24 cellular contexts compared by ENCODE assay signal in the genomic region with DNA sequence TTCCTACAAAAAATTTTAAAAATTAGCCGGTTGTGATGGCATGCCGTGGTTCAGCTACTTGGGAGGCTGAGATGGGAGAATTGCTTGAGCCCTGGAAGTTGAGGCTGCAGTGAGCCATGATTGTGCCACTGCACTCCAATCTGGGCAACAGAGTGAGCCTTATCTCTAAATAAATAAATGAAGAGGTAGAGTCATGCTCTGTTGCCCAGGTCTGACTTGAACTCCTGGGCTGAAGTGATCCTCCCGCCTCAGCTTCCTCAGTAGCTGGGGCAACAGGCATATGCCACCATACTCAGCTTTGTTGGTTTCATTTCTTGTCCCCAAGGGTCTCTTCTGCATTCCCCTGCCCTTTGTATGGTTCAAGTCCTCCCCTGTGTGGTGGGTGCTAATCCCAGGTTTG. TPM values are rescaled to one million over a fixed set of nuclear protein-coding genes. Genes with fewer than 3 reads are reported as not detected.
A peak's percentile ranks its signal among the peaks of the same experiment; 100 is the strongest.
DNase-seq lines count a peak whose midpoint lies in the region; ATAC-seq, FAIRE-seq and TF ChIP-seq lines count a peak whose summit lies in the region.
"Had no signal": no experiment of that assay in that cellular context is flagged by ENCODE, and none has a peak within 500 bp of the region (broad histone marks: within the 10 kb centered on the region; RNA-seq: fewer than 3 reads in every experiment).

No MANE protein-coding gene starts in this region.

- no peak overlapping the region for H4K8ac ChIP-seq in mesenchymal stem cell (ENCODE audit: low read length)

- CTCF ChIA-PET in CD8-positive, alpha-beta T cell (lab: Charles Lee): interaction anchor here (1.3 to 1.7 kb wide), 2 partner anchors 14 to 114 kb away, joined by 3 to 4 read pairs; no protein-coding TSS in a partner anchor
- CTCF ChIA-PET in K562 (lab: Yijun Ruan, JAX; ENCODE audit: low intra/inter-chr PET ratio): no interaction called here

- H2BK15ac ChIP-seq in mesenchymal stem cell (ENCODE audit: low read depth, poor library complexity, severe bottlenecking): no peak overlapping the region

- H4K20me1 ChIP-seq in K562 (replicated peaks; ENCODE audit: control insufficient read depth, insufficient read depth, low read length): peaks cover under 1% of the 10 kb centered on the region

- FAIRE-seq in K562 (lab: Jason Lieb, UNC): no peak
- FAIRE-seq: G401.6 had no signal

- no TSS peak for BruUV-seq in K562 (replicated peaks; lab: Mats Ljungman, UMichigan)

- H3K9ac ChIP-seq in K562 (ENCODE audit: insufficient read depth in 1 of 2, low read depth in 2 of 2, low read length in 2 of 2) (no peak overlapping the region), mesenchymal stem cell (ENCODE audit: low read length) (no peak overlapping the region)

- no peak overlapping the region for H2BK120ac ChIP-seq in mesenchymal stem cell (ENCODE audit: low read depth, low read length)

- H3K9me3 ChIP-seq in CD8-positive, alpha-beta T cell (ENCODE audit: low read length): no peaks in the 10 kb centered on the region
- no peaks in the 10 kb centered on the region for H3K9me3 ChIP-seq in K562 (replicated peaks; ENCODE audit: control insufficient read depth, insufficient read depth, low read depth, low read length)
- H3K9me3 ChIP-seq in mesenchymal stem cell (ENCODE audit: control insufficient read depth, low read length): no peaks in the 10 kb centered on the region
- H3K9me3 ChIP-seq: BE2C, HAP-1 had no signal

- no peak overlapping the region for H3K23ac ChIP-seq in mesenchymal stem cell (ENCODE audit: low read length in 2 of 2)

- TF ChIP-seq EP300 in K562 (IDR thresholded peaks at IDR 0.05; ENCODE audit: low read length): no peak

- peaks cover under 1% of the 10 kb centered on the region; the same call in 1 of the 3 replicates for H3K79me2 ChIP-seq in K562 (ENCODE audit: control insufficient read depth, insufficient read depth, low read length)

- POLR2A ChIA-PET in CD8-positive, alpha-beta T cell (lab: Charles Lee): interaction anchor here (0.5 to 1.9 kb wide), 2 partner anchors 8 to 18 kb away, joined by 4 to 7 read pairs; a partner anchor contains a TSS
- POLR2A ChIA-PET in K562 (lab: Yijun Ruan, JAX): interaction anchor here (0.6 to 15.7 kb wide), 21 partner anchors 8 to 1262 kb away, joined by 3 to 229 read pairs (median 5); a partner anchor contains a TSS

- peaks cover 2% of the 10 kb centered on the region for H3K4me1 Mint-ChIP-seq in CD8-positive, alpha-beta T cell (ENCODE audit: low read depth)
- H3K4me1 Mint-ChIP-seq in nephron progenitor cell: peaks cover under 1% of the 10 kb centered on the region

- H4K91ac ChIP-seq in mesenchymal stem cell (ENCODE audit: low read length): no peak overlapping the region

- H3K27ac Mint-ChIP-seq in CD8-positive, alpha-beta T cell: peak overlapping the region; percentile 62
- H3K27ac Mint-ChIP-seq in nephron progenitor cell: peak overlapping the region; percentile 59

- no peak for TF ChIP-seq RAD21 in K562 (CRISPR knock-in tag; conservative IDR thresholded peaks at IDR 0.05 in 1 of 2, IDR thresholded peaks at IDR 0.05 in 1 of 2)

- in situ Hi-C loops in K562 (cut with MboI): no loop called here

- H2AFZ ChIP-seq in K562 (ENCODE audit: low read depth, low read length) (no peak overlapping the region), mesenchymal stem cell (ENCODE audit: low read depth, low read length) (no peak overlapping the region)

- H3K14ac ChIP-seq in mesenchymal stem cell (ENCODE audit: low read length in 2 of 2): no peak overlapping the region

- no peak overlapping the region for H3K4ac ChIP-seq in mesenchymal stem cell (ENCODE audit: low read depth in 1 of 2, low read length in 2 of 2)

- no peak overlapping the region for H2BK12ac ChIP-seq in mesenchymal stem cell (ENCODE audit: low read length in 2 of 2)

- no peak for TF ChIP-seq CTCF in CD8-positive, alpha-beta T cell (IDR thresholded peaks at IDR 0.05)
- TF ChIP-seq CTCF in K562 (IDR thresholded peaks at IDR 0.05 in 2 of 3, conservative IDR thresholded peaks at IDR 0.05 in 1 of 3; ENCODE audit: insufficient read depth in 2 of 3, low read depth in 1 of 3, low read length in 3 of 3) (no peak), nephron progenitor cell (IDR thresholded peaks at IDR 0.05) (no peak)

- no peaks in the 10 kb centered on the region for H3K27me3 ChIP-seq in CD8-positive, alpha-beta T cell (ENCODE audit: insufficient read depth, low read length)
- no peaks in the 10 kb centered on the region for H3K27me3 ChIP-seq in H7 (ENCODE audit: control insufficient read depth, insufficient read depth, low read length)
- no peaks in the 10 kb centered on the region for H3K27me3 ChIP-seq in K562 (ENCODE audit: control insufficient read depth in 2 of 2, insufficient read depth in 2 of 2, low read length in 2 of 2)
- no peaks in the 10 kb centered on the region for H3K27me3 ChIP-seq in mesenchymal stem cell (ENCODE audit: control insufficient read depth in 1 of 2, insufficient read depth in 1 of 2, low read length in 2 of 2)
- H3K27me3 ChIP-seq: BE2C had no signal

- H3K4me3 ChIP-seq in CD8-positive, alpha-beta T cell (ENCODE audit: low read depth, low read length): no peak overlapping the region
- H3K4me3 ChIP-seq in H7 (ENCODE audit: insufficient read depth, low read depth, low read length): no peak overlapping the region
- no peak overlapping the region for H3K4me3 ChIP-seq in K562
- H3K4me3 ChIP-seq in mesenchymal stem cell (ENCODE audit: insufficient read depth in 1 of 2, low read depth in 1 of 2, low read length in 2 of 2): no peak overlapping the region
- H3K4me3 ChIP-seq: HAP-1 had no signal

- H3K4me3 Mint-ChIP-seq in CD8-positive, alpha-beta T cell: no peak overlapping the region
- no peak overlapping the region for H3K4me3 Mint-ChIP-seq in nephron progenitor cell
- H3K4me3 Mint-ChIP-seq: CD4-positive, CD25-positive, alpha-beta regulatory T cell; IgD-negative memory B cell had no signal

- no peak for TF ChIP-seq POLR2A in K562 (conservative IDR thresholded peaks at IDR 0.05)

- no peak for ATAC-seq in CD8-positive, alpha-beta T cell
- ATAC-seq in K562: no peak
- ATAC-seq in HG03139 (IDR thresholded peaks at IDR 0.05; ENCODE audit: unreplicated experiment): no peak

- H2AK5ac ChIP-seq in mesenchymal stem cell (ENCODE audit: low read length, severe bottlenecking): no peak overlapping the region

- DNase-seq in CD8-positive, alpha-beta T cell: no peak
- peak; percentile 22 for DNase-seq in H7
- no peak for DNase-seq in K562 (ENCODE audit: extremely low read depth in 1 of 4, low spot score in 3 of 4)
- no peak for DNase-seq in nephron progenitor cell
- DNase-seq in mesenchymal stem cell: no peak
- DNase-seq in iPS-NIHi7 (ENCODE audit: extremely low spot score): no peak
- DNase-seq: BE2C; CD4-positive, CD25-positive, alpha-beta regulatory T cell; COR-L47; DMS 273 treated with DMSO at 0.1 percent for 48 hours; Karpas-422; MV-4-11; NCI-H1694 treated with DMSO at 0.1 percent for 48 hours; NCI-H2081 treated with DMSO at 0.1 percent for 48 hours; NCI-H2171 treated with DMSO at 0.1 percent for 48 hours; NCI-H524 treated with DMSO at 0.1 percent for 48 hours; Right ventricle myocardium superior had no signal

- H3K9me1 ChIP-seq in K562 (ENCODE audit: control insufficient read depth, insufficient read depth, low read length): no peaks in the 10 kb centered on the region

- peaks cover 6% of the 10 kb centered on the region for H3K79me1 ChIP-seq in mesenchymal stem cell (replicated peaks; ENCODE audit: low read length, poor library complexity, severe bottlenecking)

- H3K4me1 ChIP-seq in CD8-positive, alpha-beta T cell (ENCODE audit: insufficient read depth, low read length): no peaks in the 10 kb centered on the region
- H3K4me1 ChIP-seq in K562 (replicated peaks in 1 of 2; ENCODE audit: control insufficient read depth in 2 of 2, insufficient read depth in 2 of 2, low read length in 2 of 2): peaks cover 0 to 9% of the 10 kb centered on the region in 2 experiments; a peak in 1 of 5 replicates
- peaks cover 1% of the 10 kb centered on the region for H3K4me1 ChIP-seq in mesenchymal stem cell (ENCODE audit: control insufficient read depth, insufficient read depth, low read depth, low read length)
- H3K4me1 ChIP-seq: BE2C, HAP-1 had no signal

- no peak overlapping the region for H3K27ac ChIP-seq in CD8-positive, alpha-beta T cell (ENCODE audit: low read depth, low read length)
- H3K27ac ChIP-seq in K562 (ENCODE audit: extremely low read depth, low read depth, low read length) (no peak overlapping the region), mesenchymal stem cell (ENCODE audit: low read length, poor library complexity, severe bottlenecking) (no peak overlapping the region)

- whole genome bisulfite sequencing in K562 (ENCODE audit: insufficient coverage, low coverage, missing lambda C conversion rate): 83% methylated on average over 3 of the region's 3 CpGs
- WGBS in mesenchymal stem cell: 95% methylated on average over 3 of the region's 3 CpGs

- no peaks in the 10 kb centered on the region for H3K27me3 Mint-ChIP-seq in CD8-positive, alpha-beta T cell (ENCODE audit: low read depth)
- peaks cover 9% of the 10 kb centered on the region for H3K27me3 Mint-ChIP-seq in nephron progenitor cell (ENCODE audit: low read depth, poor library complexity)
- H3K27me3 Mint-ChIP-seq: CD4-positive, CD25-positive, alpha-beta regulatory T cell; IgD-negative memory B cell had no signal

- H3K18ac ChIP-seq in mesenchymal stem cell (ENCODE audit: low read depth in 1 of 2, low read length in 2 of 2): no peak overlapping the region

- H3K4me2 ChIP-seq in K562 (ENCODE audit: insufficient read depth, low read length): no peak overlapping the region
- H3K4me2 ChIP-seq in mesenchymal stem cell (ENCODE audit: low read length, poor library complexity, severe bottlenecking): no peak overlapping the region

- intact Hi-C loops in CD8-positive, alpha-beta T cell (cut with DNase I, micrococcal nuclease): no loop called here
- intact Hi-C loops in K562 (cut with micrococcal nuclease): no loop called here

- H3K36me3 Mint-ChIP-seq in CD8-positive, alpha-beta T cell: peaks cover 17% of the 10 kb centered on the region
- H3K36me3 Mint-ChIP-seq in nephron progenitor cell (ENCODE audit: low read depth): peaks cover 22% of the 10 kb centered on the region

- H3K9me3 Mint-ChIP-seq in CD8-positive, alpha-beta T cell: no peaks in the 10 kb centered on the region
- H3K9me3 Mint-ChIP-seq in nephron progenitor cell: no peaks in the 10 kb centered on the region
- H3K9me3 Mint-ChIP-seq: IgD-negative memory B cell had no signal

- no peak overlapping the region for H2BK5ac ChIP-seq in mesenchymal stem cell (ENCODE audit: low read depth, low read length, poor library complexity, severe bottlenecking)

- no peaks in the 10 kb centered on the region for H3K36me3 ChIP-seq in CD8-positive, alpha-beta T cell (ENCODE audit: insufficient read depth, low read length)
- H3K36me3 ChIP-seq in H7 (replicated peaks; ENCODE audit: control insufficient read depth, insufficient read depth, low read length): peaks cover 8% of the 10 kb centered on the region
- peaks cover 15% of the 10 kb centered on the region for H3K36me3 ChIP-seq in K562 (ENCODE audit: control insufficient read depth, insufficient read depth, low read length)
- peaks cover 16 to 48% of the 10 kb centered on the region in 2 experiments for H3K36me3 ChIP-seq in mesenchymal stem cell (ENCODE audit: control insufficient read depth in 1 of 2, insufficient read depth in 2 of 2, low read depth in 1 of 2, low read length in 2 of 2)

RNA-seq across cellular contexts. Expression of a gene that starts 17.0 kb away (rescaled TPM):
- 1 to 10 TPM; 4.9 to 5.2 TPM for total RNA-seq in CD8-positive, alpha-beta T cell
- 63.3 and 70.4 TPM in 2 replicates for total RNA-seq in H7 (2014; rRNA removed; shearing (Covaris generic))
- 76.7 and 167 TPM in 2 replicates for total RNA-seq in K562 (2011; cell fraction: chromatin; rRNA removed; ENCODE audit: low replicate concordance)
- 343 and 450 TPM in 2 replicates for total RNA-seq in K562 (2011; cell fraction: nucleolus; rRNA removed)
- 165 and 255 TPM in 2 replicates for total RNA-seq in K562 (2011; cell fraction: nucleoplasm; rRNA removed)
- 197 and 320 TPM in 2 replicates for total RNA-seq in K562 (2014; rRNA removed)
- 24.2 and 51.2 TPM in 2 replicates for total RNA-seq in K562 (2014; rRNA removed; fragmentation: Illumina TruSeq; extraction: Trizol)
- total RNA-seq in K562 (2015; rRNA removed; fragmentation: Illumina TruSeq; extraction: Trizol): 164 and 185 TPM in 2 replicates
- total RNA-seq in K562 (2021): 227 and 299 TPM in 2 replicates
- polyA plus RNA-seq in K562 (2011; rRNA removed): 35.3 and 91.9 TPM in 2 replicates
- polyA plus RNA-seq in K562 (2011; cell fraction: cytosol; rRNA removed): 65.1 and 127 TPM in 2 replicates
- 111 and 176 TPM in 2 replicates for polyA plus RNA-seq in K562 (2011; cell fraction: nucleus; rRNA removed)
- polyA plus RNA-seq in K562 (2012): 222 and 255 TPM in 2 replicates
- polyA plus RNA-seq in K562 (2014; fragmentation: Illumina TruSeq; extraction: Trizol): 49.0 and 89.3 TPM in 2 replicates
- under 1 TPM; 0.27 to 0.62 TPM for polyA plus RNA-seq in K562 (2014; fragmentation: Nextera tagmentation; extraction: Ambion mirVana)
- polyA plus RNA-seq in K562 (2014; rRNA removed): 81.7 and 86.4 TPM in 2 replicates
- 85.7 and 121 TPM in 2 replicates for polyA minus RNA-seq in K562 (2011; rRNA and poly(A)+ RNA removed)
- polyA minus RNA-seq in K562 (2011; cell fraction: cytosol; rRNA and poly(A)+ RNA removed): 213 and 255 TPM in 2 replicates
- polyA minus RNA-seq in K562 (2011; cell fraction: nucleus; rRNA and poly(A)+ RNA removed): 72.7 and 209 TPM in 2 replicates
- 29.0 TPM for polyA plus RNA-seq in mesenchymal stem cell (2013, experiment 1 of 2)
- 26.7 TPM for polyA plus RNA-seq in mesenchymal stem cell (2013, experiment 2 of 2)

RNA-seq across cellular contexts. Expression of a gene that starts 18.1 kb away (rescaled TPM):
- 10 to 100 TPM; 30.0 to 30.2 TPM for total RNA-seq in CD8-positive, alpha-beta T cell
- 56.2 and 58.6 TPM in 2 replicates for total RNA-seq in H7 (2014; rRNA removed; shearing (Covaris generic))
- total RNA-seq in K562 (2011; cell fraction: chromatin; rRNA removed; ENCODE audit: low replicate concordance): 67.7 and 179 TPM in 2 replicates
- 199 and 231 TPM in 2 replicates for total RNA-seq in K562 (2011; cell fraction: nucleolus; rRNA removed)
- total RNA-seq in K562 (2011; cell fraction: nucleoplasm; rRNA removed): 148 and 162 TPM in 2 replicates
- total RNA-seq in K562 (2014; rRNA removed) (50.3 and 54.0 TPM in 2 replicates), K562 (2014; rRNA removed; fragmentation: Illumina TruSeq; extraction: Trizol) (30.9 and 33.6 TPM in 2 replicates), K562 (2015; rRNA removed; fragmentation: Illumina TruSeq; extraction: Trizol) (63.9 and 64.3 TPM in 2 replicates), K562 (2021) (44.8 and 51.0 TPM in 2 replicates)
- polyA plus RNA-seq in K562 (2011; rRNA removed) (67.8 and 79.4 TPM in 2 replicates), K562 (2014; fragmentation: Illumina TruSeq; extraction: Trizol) (53.4 and 60.3 TPM in 2 replicates), K562 (2014; fragmentation: Nextera tagmentation; extraction: Ambion mirVana) (10 to 100 TPM; 14.8 to 20.6 TPM), K562 (2014; rRNA removed) (51.5 and 51.9 TPM in 2 replicates)
- 96.7 and 120 TPM in 2 replicates for polyA plus RNA-seq in K562 (2011; cell fraction: cytosol; rRNA removed)
- polyA plus RNA-seq in K562 (2011; cell fraction: nucleus; rRNA removed): 72.0 and 94.4 TPM in 2 replicates
- 72.5 and 193 TPM in 2 replicates for polyA plus RNA-seq in K562 (2012)
- 39.7 and 44.9 TPM in 2 replicates for polyA minus RNA-seq in K562 (2011; rRNA and poly(A)+ RNA removed)
- 32.9 and 34.4 TPM in 2 replicates for polyA minus RNA-seq in K562 (2011; cell fraction: cytosol; rRNA and poly(A)+ RNA removed)
- polyA minus RNA-seq in K562 (2011; cell fraction: nucleus; rRNA and poly(A)+ RNA removed): 21.7 and 26.9 TPM in 2 replicates
- 140 TPM for polyA plus RNA-seq in mesenchymal stem cell (2013, experiment 1 of 2)
- polyA plus RNA-seq in mesenchymal stem cell (2013, experiment 2 of 2): 145 TPM

RNA-seq across cellular contexts. Expression of a gene that starts 29.2 kb away (rescaled TPM):
- 1 to 10 TPM; 2.1 to 2.2 TPM for total RNA-seq in CD8-positive, alpha-beta T cell
- 45.7 and 58.5 TPM in 2 replicates for total RNA-seq in H7 (2014; rRNA removed; shearing (Covaris generic))
- total RNA-seq in K562 (2011; cell fraction: chromatin; rRNA removed; ENCODE audit: low replicate concordance): 90.0 and 172 TPM in 2 replicates
- 284 and 343 TPM in 2 replicates for total RNA-seq in K562 (2011; cell fraction: nucleolus; rRNA removed)
- 203 and 274 TPM in 2 replicates for total RNA-seq in K562 (2011; cell fraction: nucleoplasm; rRNA removed)
- 230 and 366 TPM in 2 replicates for total RNA-seq in K562 (2014; rRNA removed)
- 37.8 and 69.6 TPM in 2 replicates for total RNA-seq in K562 (2014; rRNA removed; fragmentation: Illumina TruSeq; extraction: Trizol)
- total RNA-seq in K562 (2015; rRNA removed; fragmentation: Illumina TruSeq; extraction: Trizol): 273 TPM in 2 replicates
- total RNA-seq in K562 (2021): 265 and 360 TPM in 2 replicates
- polyA plus RNA-seq in K562 (2011; rRNA removed): 101 and 215 TPM in 2 replicates
- polyA plus RNA-seq in K562 (2011; cell fraction: cytosol; rRNA removed): 154 and 272 TPM in 2 replicates
- polyA plus RNA-seq in K562 (2011; cell fraction: nucleus; rRNA removed): 168 and 272 TPM in 2 replicates
- 308 and 430 TPM in 2 replicates for polyA plus RNA-seq in K562 (2012)
- polyA plus RNA-seq in K562 (2014; fragmentation: Illumina TruSeq; extraction: Trizol): 107 and 158 TPM in 2 replicates
- polyA plus RNA-seq in K562 (2014; fragmentation: Nextera tagmentation; extraction: Ambion mirVana): 1 to 10 TPM; 2.2 to 4.1 TPM
- polyA plus RNA-seq in K562 (2014; rRNA removed): 158 and 192 TPM in 2 replicates
- polyA minus RNA-seq in K562 (2011; rRNA and poly(A)+ RNA removed): 86.6 and 87.6 TPM in 2 replicates
- 195 and 284 TPM in 2 replicates for polyA minus RNA-seq in K562 (2011; cell fraction: cytosol; rRNA and poly(A)+ RNA removed)
- polyA minus RNA-seq in K562 (2011; cell fraction: nucleus; rRNA and poly(A)+ RNA removed): 57.8 and 195 TPM in 2 replicates
- polyA plus RNA-seq in mesenchymal stem cell (2013, experiment 1 of 2): 42.7 TPM
- polyA plus RNA-seq in mesenchymal stem cell (2013, experiment 2 of 2): 44.5 TPM

RNA-seq across cellular contexts. Expression of a gene that starts 29.4 kb away (rescaled TPM):
- total RNA-seq in CD8-positive, alpha-beta T cell: 1 to 10 TPM; 1.2 TPM
- 0.15 and 0.55 TPM in 2 replicates for total RNA-seq in H7 (2014; rRNA removed; shearing (Covaris generic))
- total RNA-seq in K562 (2011; cell fraction: chromatin; rRNA removed; ENCODE audit: low replicate concordance): 0.97 and 1.8 TPM in 2 replicates
- 0.67 and 0.79 TPM in 2 replicates for total RNA-seq in K562 (2011; cell fraction: nucleolus; rRNA removed)
- 0.88 and 0.92 TPM in 2 replicates for total RNA-seq in K562 (2011; cell fraction: nucleoplasm; rRNA removed)
- total RNA-seq in K562 (2014; rRNA removed) (0.82 and 1.0 TPM in 2 replicates), K562 (2014; rRNA removed; fragmentation: Illumina TruSeq; extraction: Trizol) (0.70 and 1.3 TPM in 2 replicates), K562 (2015; rRNA removed; fragmentation: Illumina TruSeq; extraction: Trizol) (1.1 and 1.3 TPM in 2 replicates), K562 (2021) (1.0 and 1.1 TPM in 2 replicates)
- polyA plus RNA-seq in K562 (2011; rRNA removed) (2.0 and 2.2 TPM in 2 replicates), K562 (2014; fragmentation: Illumina TruSeq; extraction: Trizol) (1.5 and 2.1 TPM in 2 replicates), K562 (2014; fragmentation: Nextera tagmentation; extraction: Ambion mirVana) (under 1 TPM; 0.14 to 0.34 TPM), K562 (2014; rRNA removed) (1.3 and 1.7 TPM in 2 replicates)
- 1.5 and 2.2 TPM in 2 replicates for polyA plus RNA-seq in K562 (2011; cell fraction: cytosol; rRNA removed)
- polyA plus RNA-seq in K562 (2011; cell fraction: nucleus; rRNA removed): 1.2 and 1.5 TPM in 2 replicates
- polyA plus RNA-seq in K562 (2012): 2.3 and 3.1 TPM in 2 replicates
- polyA minus RNA-seq in K562 (2011; rRNA and poly(A)+ RNA removed): 2.5 and 3.0 TPM in 2 replicates
- polyA minus RNA-seq in K562 (2011; cell fraction: cytosol; rRNA and poly(A)+ RNA removed): 1.2 and 1.4 TPM in 2 replicates
- 0.13 and 0.78 TPM in 2 replicates for polyA minus RNA-seq in K562 (2011; cell fraction: nucleus; rRNA and poly(A)+ RNA removed)
- polyA plus RNA-seq in mesenchymal stem cell (2013, experiment 1 of 2): 0.70 TPM
- 0.64 TPM for polyA plus RNA-seq in mesenchymal stem cell (2013, experiment 2 of 2)

RNA-seq across cellular contexts. Expression of a gene that starts 34.3 kb away (rescaled TPM):
- under 1 TPM in 1 of 2 experiments, not detected in 1; 0.42 TPM for total RNA-seq in CD8-positive, alpha-beta T cell
- total RNA-seq in H7 (2014; rRNA removed; shearing (Covaris generic)): 0.42 and 0.48 TPM in 2 replicates
- total RNA-seq in K562 (2011; cell fraction: chromatin; rRNA removed; ENCODE audit: low replicate concordance): 13.6 and 22.5 TPM in 2 replicates
- 16.0 and 16.6 TPM in 2 replicates for total RNA-seq in K562 (2011; cell fraction: nucleolus; rRNA removed)
- total RNA-seq in K562 (2011; cell fraction: nucleoplasm; rRNA removed): 10.0 and 15.2 TPM in 2 replicates
- total RNA-seq in K562 (2014; rRNA removed): 7.9 and 9.8 TPM in 2 replicates
- total RNA-seq in K562 (2014; rRNA removed; fragmentation: Illumina TruSeq; extraction: Trizol): 7.3 and 10.3 TPM in 2 replicates
- total RNA-seq in K562 (2015; rRNA removed; fragmentation: Illumina TruSeq; extraction: Trizol): 9.2 and 11.2 TPM in 2 replicates
- 13.6 and 18.6 TPM in 2 replicates for total RNA-seq in K562 (2021)
- polyA plus RNA-seq in K562 (2011; rRNA removed): 11.2 and 13.0 TPM in 2 replicates
- 9.9 and 10.0 TPM in 2 replicates for polyA plus RNA-seq in K562 (2011; cell fraction: cytosol; rRNA removed)
- 15.2 and 17.2 TPM in 2 replicates for polyA plus RNA-seq in K562 (2011; cell fraction: nucleus; rRNA removed)
- 10.3 and 17.3 TPM in 2 replicates for polyA plus RNA-seq in K562 (2012)
- polyA plus RNA-seq in K562 (2014; fragmentation: Illumina TruSeq; extraction: Trizol): 12.1 and 13.0 TPM in 2 replicates
- polyA plus RNA-seq in K562 (2014; fragmentation: Nextera tagmentation; extraction: Ambion mirVana): 10 to 100 TPM in 1 of 2 experiments, 1 to 10 TPM in 1; 9.0 to 12.8 TPM
- 13.6 TPM in 2 replicates for polyA plus RNA-seq in K562 (2014; rRNA removed)
- polyA minus RNA-seq in K562 (2011; rRNA and poly(A)+ RNA removed): 2.9 and 3.4 TPM in 2 replicates
- 1.4 and 4.3 TPM in 2 replicates for polyA minus RNA-seq in K562 (2011; cell fraction: cytosol; rRNA and poly(A)+ RNA removed)
- 4.2 and 5.8 TPM in 2 replicates for polyA minus RNA-seq in K562 (2011; cell fraction: nucleus; rRNA and poly(A)+ RNA removed)
- 0.03 TPM for polyA plus RNA-seq in mesenchymal stem cell (2013, experiment 1 of 2)
- polyA plus RNA-seq in mesenchymal stem cell (2013, experiment 2 of 2): not detected
- total RNA-seq: A673, OCI-LY7, Right ventricle myocardium superior, SK-MEL-5 had no signal
- polyA plus RNA-seq: CD4-positive, CD25-positive, alpha-beta regulatory T cell; IgD-negative memory B cell had no signal

Comparison
In these comparisons a context has a peak if more than half of its experiments do, and no peak if none do; other contexts are left out.
1. RNA of a gene that starts 17.0 kb away (total RNA-seq): 24.2 to 450 TPM in K562 and 63.3 to 70.4 TPM in H7; 4.9 to 5.2 TPM in CD8-positive, alpha-beta T cell; every median in the first group is over 4 times any median in the second.
2. RNA of a gene that starts 29.2 kb away (total RNA-seq): 37.8 to 366 TPM in K562 and 45.7 to 58.5 TPM in H7; 2.1 to 2.2 TPM in CD8-positive, alpha-beta T cell; every median in the first group is over 10 times any median in the second.